ENCODE assay signal across 1 cellular context in genomic region chr12:68667896-68668295, GRCh38.
TF ChIP-seq lines count a peak whose summit lies in the region.

No MANE protein-coding gene starts in this region.

TF ChIP-seq in H1, 55 proteins besides CTCF, POLR2A, EP300 and RAD21:
- 0 out of 2 replicates have a peak, but pooled peaks have one; percentile 11 for TF ChIP-seq SP1 (IDR thresholded peaks at IDR 0.05; ENCODE audit: low read depth, low read length)
- TF ChIP-seq RFX5 (IDR thresholded peaks at IDR 0.05; ENCODE audit: borderline replicate concordance, low read depth, low read length) = no peak
